Comparison of ENCODE assay signal across 12 cellular contexts in genomic region chr6:24761193-24761835, GRCh38. TPM values are rescaled to one million over a fixed set of nuclear protein-coding genes. Genes with fewer than 3 reads are reported as not detected.
DNase-seq lines count a peak whose midpoint lies in the region; ATAC-seq and TF ChIP-seq lines count a peak whose summit lies in the region.
"Had no signal": no experiment of that assay in that cellular context is flagged by ENCODE, and none has a peak within 500 bp of the region (broad histone marks: within the 10 kb centered on the region; RNA-seq: fewer than 3 reads in every experiment).

No MANE protein-coding gene starts in this region.

- H3K9ac ChIP-seq in DND-41 (ENCODE audit: low read depth, low read length), result no peak overlapping the region

- no peaks in the 10 kb centered on the region for H4K20me1 ChIP-seq in DND-41 (ENCODE audit: insufficient read depth, low read length)

- no peak overlapping the region for H3K4me3 ChIP-seq in DND-41 (ENCODE audit: low read depth in 1 of 2, low read length in 2 of 2)
- H3K4me3 ChIP-seq in HAP-1, result no peak overlapping the region

- no peaks in the 10 kb centered on the region for H3K4me1 ChIP-seq in DND-41 (ENCODE audit: insufficient read depth, low read length)
- no peaks in the 10 kb centered on the region for H3K4me1 ChIP-seq in HAP-1

- DNase-seq in DND-41 (peak; percentile 22), HAP-1 (ENCODE audit: low spot score in 2 of 2) (peak; percentile 22 to 67), RPMI7951 (ENCODE audit: low read depth) (peak; percentile 57), left colon (peak in 1 of 2 donors; percentile 48), T-helper 1 cell (no peak), UCSD-AML1 (lab: John Stamatoyannopoulos, UW; ENCODE audit: unreplicated experiment) (no peak)
- DNase-seq: aorta, COR-L47, NCI-H1105, T1000 had no signal

- H2AFZ ChIP-seq in DND-41 (ENCODE audit: low read depth, low read length), result 0 out of 2 replicates have a peak overlapping the region, but pooled peaks have one; percentile 37

- no peak overlapping the region for H3K27ac ChIP-seq in DND-41 (ENCODE audit: low read length)

- H3K27me3 ChIP-seq in DND-41 (ENCODE audit: insufficient read depth, low read length, poor library complexity), result no peaks in the 10 kb centered on the region
- H3K27me3 ChIP-seq in HAP-1 (ENCODE audit: low read depth), result no peaks in the 10 kb centered on the region

- intact Hi-C loops in left colon (cut with DNase I, micrococcal nuclease), result loop anchor here in 1 of 2 donors (10.0 kb wide), 1 partner anchor 177 kb away; no protein-coding TSS in a partner anchor

- no peak for TF ChIP-seq CTCF in DND-41 (IDR thresholded peaks at IDR 0.05; ENCODE audit: borderline replicate concordance, extremely low read depth, low read length, poor library complexity, severe bottlenecking)

- no peak overlapping the region for H3K4me2 ChIP-seq in DND-41 (ENCODE audit: insufficient read depth, low read length)

- ATAC-seq in DND-41 (ENCODE audit: insufficient read depth, low read depth) (peak; percentile 66; the same call in 2 of the 3 replicates), left colon (peak; percentile 77), GM19467 (IDR thresholded peaks at IDR 0.05; ENCODE audit: unreplicated experiment) (no peak)

- in situ Hi-C loops in HAP-1 (cut with MboI; ENCODE audit: low sequenced_read_pairs), result no loop called here

- H3K9me3 ChIP-seq in DND-41 (ENCODE audit: insufficient read depth, low read length, severe bottlenecking), result no peaks in the 10 kb centered on the region
- no peaks in the 10 kb centered on the region for H3K9me3 ChIP-seq in HAP-1

- no peaks in the 10 kb centered on the region for H3K79me2 ChIP-seq in DND-41 (ENCODE audit: insufficient read depth, low read length)

- no peaks in the 10 kb centered on the region for H3K36me3 ChIP-seq in DND-41 (ENCODE audit: insufficient read depth, low read length)
- H3K36me3 ChIP-seq in HAP-1 (replicated peaks), result no peaks in the 10 kb centered on the region

RNA-seq across cellular contexts. Expression of gene GMNN, which starts 13.4 kb away (rescaled TPM):
- total RNA-seq in RPMI7951 (2014; rRNA removed; shearing (Covaris generic)), result 70.4 and 71.8 TPM in 2 replicates
- 10 to 100 TPM; 40.7 to 67.2 TPM for total RNA-seq in left colon

RNA-seq across cellular contexts. Expression of gene ARMH2, which starts 37.4 kb away (rescaled TPM):
- total RNA-seq in RPMI7951 (2014; rRNA removed; shearing (Covaris generic)), result not detected in 2 replicates
- not detected for total RNA-seq in left colon
- total RNA-seq: aorta, liver had no signal

RNA-seq across cellular contexts. Expression of gene C6orf62, which starts 42.4 kb away (rescaled TPM):
- total RNA-seq in RPMI7951 (2014; rRNA removed; shearing (Covaris generic)), result 96.1 and 105 TPM in 2 replicates
- total RNA-seq in left colon, result 10 to 100 TPM; 70.0 to 84.9 TPM

Comparison
In these comparisons a context has a peak if more than half of its experiments do, and no peak if none do; other contexts are left out.
1. DNase-seq: peak in DND-41 (single experiment), HAP-1 (2 of 2) and RPMI7951 (single experiment); none in T-helper 1 cell (0 of 5) and UCSD-AML1 (single experiment).